ENCODE assay signal across 17 cellular contexts in genomic region chr19:33290956-33291622, GRCh38. TPM values are rescaled to one million over a fixed set of nuclear protein-coding genes. Genes with fewer than 3 reads are reported as not detected.
A peak's percentile ranks its signal among the peaks of the same experiment; 100 is the strongest.
DNase-seq lines count a peak whose midpoint lies in the region; ATAC-seq, FAIRE-seq and TF ChIP-seq lines count a peak whose summit lies in the region.
"Had no signal": no experiment of that assay in that cellular context is flagged by ENCODE, and none has a peak within 500 bp of the region (broad histone marks: within the 10 kb centered on the region; RNA-seq: fewer than 3 reads in every experiment).

No MANE protein-coding gene starts in this region.

- WGBS in hepatocyte (ENCODE audit: low lambda C conversion rate, missing lambda C conversion rate): 66% methylated on average over 14 of the region's 14 CpGs
- no CpG with 5 or more reads among the region's 14 CpGs for WGBS in trophoblast cell (ENCODE audit: extremely low coverage, insufficient coverage, insufficient read length)

- peak overlapping the region in 3 of 4 donors; percentile 74 to 98 (median 85) for H3K27ac ChIP-seq in Peyer's patch
- H3K27ac ChIP-seq in hepatocyte: peak overlapping the region; percentile 93
- peak overlapping the region; percentile 28 for H3K27ac ChIP-seq in trophoblast cell (ENCODE audit: low read depth, low read length)
- H3K27ac ChIP-seq: WERI-Rb-1 had no signal

- H4K20me1 ChIP-seq in hepatocyte (ENCODE audit: insufficient read depth, poor library complexity, severe bottlenecking): no peaks in the 10 kb centered on the region

- H3K4ac ChIP-seq in trophoblast cell (ENCODE audit: low read depth, low read length): no peak overlapping the region

- peak in 3 of 6 experiments; percentile 20 to 31 (median 30) for TF ChIP-seq CTCF in Peyer's patch (IDR thresholded peaks at IDR 0.05)
- TF ChIP-seq CTCF in hepatocyte (IDR thresholded peaks at IDR 0.05; ENCODE audit: poor library complexity): no peak

- H3K9me3 ChIP-seq in Peyer's patch (peaks cover 0 to 12% (median 0%) of the 10 kb centered on the region in 4 donors), hepatocyte (ENCODE audit: low read depth) (no peaks in the 10 kb centered on the region), trophoblast cell (ENCODE audit: insufficient read depth, low read depth, low read length) (no peaks in the 10 kb centered on the region)

- H3K4me1 ChIP-seq in Peyer's patch (peaks cover 0 to 42% (median 14%) of the 10 kb centered on the region in 4 donors), hepatocyte (ENCODE audit: insufficient read depth) (peaks cover 46% of the 10 kb centered on the region), trophoblast cell (ENCODE audit: control insufficient read depth in 1 of 2, insufficient read depth in 2 of 2, low read length in 2 of 2) (peaks cover 29 to 51% of the 10 kb centered on the region in 2 experiments)

- peak overlapping the region; percentile 65 for H3K18ac ChIP-seq in trophoblast cell (ENCODE audit: low read length)

- peak overlapping the region; percentile 76 for H2BK12ac ChIP-seq in trophoblast cell (ENCODE audit: low read length)

- H2AFZ ChIP-seq in hepatocyte: no peak overlapping the region
- H2AFZ ChIP-seq in trophoblast cell (ENCODE audit: insufficient read depth, low read length, poor library complexity): no peak overlapping the region

- H3K9me2 ChIP-seq in hepatocyte (replicated peaks; ENCODE audit: insufficient read depth): no peaks in the 10 kb centered on the region

- peaks cover 38% of the 10 kb centered on the region for H3K79me1 ChIP-seq in trophoblast cell (ENCODE audit: low read length)

- no peak for TF ChIP-seq POLR2A in Peyer's patch (IDR thresholded peaks at IDR 0.05)
- no peak for TF ChIP-seq POLR2A in GM12892 (IDR thresholded peaks at IDR 0.05; ENCODE audit: low read depth, low read length)

- peak overlapping the region; percentile 54 for H3K14ac ChIP-seq in trophoblast cell (ENCODE audit: low read length)

- peak overlapping the region; percentile 22 for H2BK120ac ChIP-seq in trophoblast cell (ENCODE audit: insufficient read depth, low read length, poor library complexity)

- no peak overlapping the region for H3K4me3 ChIP-seq in Peyer's patch
- no peak overlapping the region for H3K4me3 ChIP-seq in hepatocyte
- no peak overlapping the region for H3K4me3 ChIP-seq in trophoblast cell (ENCODE audit: low read depth, low read length)
- H3K4me3 ChIP-seq: MG63 had no signal

- H4K8ac ChIP-seq in trophoblast cell (ENCODE audit: low read depth, low read length): peak overlapping the region; percentile 51

- H3K36me3 ChIP-seq in Peyer's patch: no peaks in the 10 kb centered on the region
- no peaks in the 10 kb centered on the region for H3K36me3 ChIP-seq in hepatocyte (replicated peaks; ENCODE audit: insufficient read depth, low read depth)
- no peaks in the 10 kb centered on the region for H3K36me3 ChIP-seq in trophoblast cell (ENCODE audit: control insufficient read depth in 1 of 2, insufficient read depth in 2 of 2, low read length in 2 of 2)
- H3K36me3 ChIP-seq: MG63, WERI-Rb-1 had no signal

- peak overlapping the region; percentile 55 for H2BK5ac ChIP-seq in trophoblast cell (ENCODE audit: low read depth, low read length, poor library complexity)

- no peak overlapping the region for H4K12ac ChIP-seq in trophoblast cell (ENCODE audit: low read depth, low read length)

- FAIRE-seq in GM12892 (lab: Jason Lieb, UNC): no peak
- FAIRE-seq: endothelial cell of umbilical vein had no signal

- H4K91ac ChIP-seq in trophoblast cell (ENCODE audit: low read depth, low read length): peak overlapping the region; percentile 60

- H3K4me2 ChIP-seq in hepatocyte (peak overlapping the region; percentile 45), trophoblast cell (ENCODE audit: low read length) (no peak overlapping the region)

- peak overlapping the region; percentile 5 for H2AK5ac ChIP-seq in trophoblast cell (ENCODE audit: low read length)

- no peak overlapping the region for H3K9ac ChIP-seq in trophoblast cell (ENCODE audit: low read length)

- no peaks in the 10 kb centered on the region for H3K27me3 ChIP-seq in Peyer's patch
- no peaks in the 10 kb centered on the region for H3K27me3 ChIP-seq in hepatocyte
- H3K27me3 ChIP-seq in trophoblast cell (ENCODE audit: insufficient read depth, low read length): no peaks in the 10 kb centered on the region
- H3K27me3 ChIP-seq: MG63 had no signal

- no peak overlapping the region for H3K23ac ChIP-seq in trophoblast cell (ENCODE audit: low read length)

- ATAC-seq in HG03521 (IDR thresholded peaks at IDR 0.05; ENCODE audit: unreplicated experiment): no peak
- ATAC-seq in HG03354 (IDR thresholded peaks at IDR 0.05; ENCODE audit: poor library complexity, severe bottlenecking, unreplicated experiment): no peak
- ATAC-seq: SK-N-SH treated with all-trans-retinoic acid at 6 μM for 48 hours had no signal

- H3K79me2 ChIP-seq in hepatocyte (no peaks in the 10 kb centered on the region), trophoblast cell (ENCODE audit: control insufficient read depth, insufficient read depth, low read length, poor library complexity) (peaks cover 1% of the 10 kb centered on the region)

- peak; percentile 70 for DNase-seq in ELF-1 (ENCODE audit: low read depth, low spot score)
- peak in 2 of 3 donors; percentile 79 to 86 for DNase-seq in Peyer's patch
- DNase-seq in hepatocyte (ENCODE audit: low spot score): peak; percentile 83
- DNase-seq in trophoblast cell: peak; percentile 95
- DNase-seq in GM12892 (ENCODE audit: insufficient read length): no peak
- no peak for DNase-seq in activated CD4-positive, alpha-beta T cell treated with anti-CD3 and anti-CD28 coated beads for 1 hour
- DNase-seq: activated naive CD4-positive, alpha-beta T cell treated with Interleukin-2 at 50 U/mL for 16 hours; EL; hypothalamus; MG63; NCI-H2081 treated with DMSO at 0.1 percent for 48 hours; stimulated activated CD8-positive, alpha-beta memory T cell treated with anti-CD3 and anti-CD28 coated beads, Interleukin-4, amount 100 ng/mL, for 48 hours; WERI-Rb-1 had no signal

RNA-seq across cellular contexts. Expression of gene CEBPA, which starts 11.2 kb away (rescaled TPM):
- total RNA-seq in Peyer's patch (100 to 1,000 TPM in 1 of 4 donors, 10 to 100 TPM in 3; 36.3 to 160 (median 89.2) TPM), hepatocyte (151 and 160 TPM in 2 replicates)
- polyA plus RNA-seq in hepatocyte: 65.1 and 103 TPM in 2 replicates
- 148 and 169 TPM in 2 replicates for polyA plus RNA-seq in trophoblast cell (2013)
- not detected for polyA plus RNA-seq in GM12892 (2012; ENCODE audit: missing spikeins)
- total RNA-seq: endothelial cell of umbilical vein had no signal

Comparison
In these comparisons a context has a peak if more than half of its experiments do, and no peak if none do; other contexts are left out.
1. DNase-seq: peak in ELF-1 (single experiment), Peyer's patch (2 of 3), hepatocyte (single experiment) and trophoblast cell (2 of 2); none in GM12892 (single experiment) and activated CD4-positive, alpha-beta T cell treated with anti-CD3 and anti-CD28 coated beads for 1 hour (single experiment).
2. H3K27ac ChIP-seq: peak in every context shown above with its lines; median percentile 93 in hepatocyte; 85 in Peyer's patch; 28 in trophoblast cell.